Comparison of ENCODE assay signal across 25 cellular contexts in the genomic region with DNA sequence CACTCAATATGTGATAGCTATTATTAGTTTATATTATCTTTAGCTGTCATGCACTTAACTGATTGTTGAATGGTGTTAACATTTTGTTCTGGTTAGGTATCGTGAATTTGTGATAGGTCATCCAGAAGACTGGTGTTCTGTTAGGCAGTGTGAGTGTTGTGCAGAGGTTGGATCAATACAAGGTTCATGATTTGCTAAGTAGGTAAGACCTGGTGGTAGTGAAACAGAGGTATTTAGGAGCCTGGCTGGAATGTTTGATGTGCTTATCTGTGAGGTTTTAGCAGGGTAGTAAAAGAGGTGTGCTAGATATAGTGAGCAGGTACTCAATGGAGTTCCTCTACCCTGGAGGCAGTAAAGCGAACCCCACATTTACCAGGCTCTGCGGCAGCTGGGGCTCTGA. TPM values are rescaled to one million over a fixed set of nuclear protein-coding genes. Genes with fewer than 3 reads are reported as not detected.
DNase-seq lines count a peak whose midpoint lies in the region; ATAC-seq and TF ChIP-seq lines count a peak whose summit lies in the region.
"Had no signal": no experiment of that assay in that cellular context is flagged by ENCODE, and none has a peak within 500 bp of the region (broad histone marks: within the 10 kb centered on the region; RNA-seq: fewer than 3 reads in every experiment).

No MANE protein-coding gene starts in this region.

- H3K9me3 ChIP-seq in body of pancreas = no peaks in the 10 kb centered on the region
- no peaks in the 10 kb centered on the region for H3K9me3 ChIP-seq in OCI-LY7 (ENCODE audit: low read length)
- H3K9me3 ChIP-seq: BE2C, BLaER1 had no signal

- H3K4me1 ChIP-seq in body of pancreas (peaks cover 7% of the 10 kb centered on the region), OCI-LY7 (ENCODE audit: insufficient read depth, low read length, poor library complexity, severe bottlenecking) (peaks cover 17% of the 10 kb centered on the region)
- H3K4me1 ChIP-seq: BE2C, BLaER1 had no signal

- peak; percentile 51 for DNase-seq in NCI-H82 treated with DMSO at 0.1 percent for 48 hours (lab: John Stamatoyannopoulos, UW; ENCODE audit: unreplicated experiment)
- no peak for DNase-seq in body of pancreas
- DNase-seq in OCI-LY7 (ENCODE audit: low spot score) = no peak
- no peak for DNase-seq in activated T-cell treated with anti-CD3 and anti-CD28 coated beads, Interleukin-2, amount 50 U/mL, for 1 hour
- DNase-seq: 8988T; ACHN; BE2C; C1 segment of cervical spinal cord; CD4-positive, alpha-beta memory T cell; CD4-positive, CD25-positive, alpha-beta regulatory T cell; CD8-positive, alpha-beta memory T cell; COR-L47; DMS 273 treated with DMSO at 0.1 percent for 48 hours; DMS153; DMS53; DMS79; DND-41; EL; GDM1 had no signal

- CTCF ChIA-PET in OCI-LY7 (lab: Charles Lee; ENCODE audit: unreplicated experiment) = no interaction called here

- TF ChIP-seq CTCF in body of pancreas (IDR thresholded peaks at IDR 0.05) (no peak), OCI-LY7 (conservative IDR thresholded peaks at IDR 0.05; ENCODE audit: low read length) (no peak)

- H3K4me2 ChIP-seq in OCI-LY7 (ENCODE audit: low read length) = no peak overlapping the region
- H3K4me2 ChIP-seq: BLaER1 had no signal

- BruUV-seq in OCI-LY7 (replicated peaks; lab: Mats Ljungman, UMichigan) = no TSS peak

- no peaks in the 10 kb centered on the region for H3K36me3 ChIP-seq in body of pancreas (replicated peaks in 1 of 2; ENCODE audit: insufficient read depth in 1 of 2, low read depth in 2 of 2)
- no peaks in the 10 kb centered on the region for H3K36me3 ChIP-seq in OCI-LY7 (ENCODE audit: insufficient read depth, low read length)
- H3K36me3 ChIP-seq: BE2C, BLaER1 had no signal

- no peaks in the 10 kb centered on the region for H3K27me3 ChIP-seq in body of pancreas
- H3K27me3 ChIP-seq: BE2C, BLaER1 had no signal

- intact Hi-C loops in body of pancreas (cut with DNase I) (no loop called here), OCI-LY7 (cut with micrococcal nuclease; ENCODE audit: unreplicated experiment) (no loop called here)

- no peak for TF ChIP-seq POLR2A in body of pancreas (IDR thresholded peaks at IDR 0.05)

- WGBS in body of pancreas, 2 donors = 43 to 54% methylated on average over 3 of the region's 3 CpGs

- no peaks in the 10 kb centered on the region for H4K20me1 ChIP-seq in OCI-LY7 (ENCODE audit: insufficient read depth, low read length)
- H4K20me1 ChIP-seq: BLaER1 had no signal

- no peaks in the 10 kb centered on the region for H3K9me2 ChIP-seq in OCI-LY7 (ENCODE audit: insufficient read depth, low read length)

- peak overlapping the region in 2 of 4 donors; percentile 49 to 58 for H3K27ac ChIP-seq in body of pancreas
- no peak overlapping the region for H3K27ac ChIP-seq in OCI-LY7 (ENCODE audit: low read depth, low read length, poor library complexity, severe bottlenecking)
- H3K27ac ChIP-seq: BLaER1 had no signal

- ATAC-seq in body of pancreas (peak; percentile 72), HG03342 (IDR thresholded peaks at IDR 0.05; ENCODE audit: unreplicated experiment) (no peak)
- ATAC-seq: GM12878 had no signal

- no peaks in the 10 kb centered on the region for H3K79me2 ChIP-seq in OCI-LY7 (ENCODE audit: insufficient read depth, low read depth, low read length)

- H3K4me3 ChIP-seq in body of pancreas (no peak overlapping the region), OCI-LY7 (ENCODE audit: low read depth, low read length, poor library complexity, severe bottlenecking) (no peak overlapping the region)
- H3K4me3 ChIP-seq: BLaER1, GM12878 had no signal

- no peak overlapping the region for H2AFZ ChIP-seq in OCI-LY7 (ENCODE audit: low read length)

- POLR2A ChIA-PET in OCI-LY7 (lab: Charles Lee) = no interaction called here

RNA-seq across cellular contexts. Expression of a gene that starts 20.3 kb away (rescaled TPM):
- not detected for total RNA-seq in body of pancreas
- not detected in 2 replicates for total RNA-seq in OCI-LY7 (2014; rRNA removed; shearing (Covaris generic))
- not detected in 2 replicates for total RNA-seq in OCI-LY7 (2022)
- total RNA-seq: A673; CD4-positive, alpha-beta memory T cell; CD4-positive, CD25-positive, alpha-beta regulatory T cell; CD8-positive, alpha-beta memory T cell; Daoy; G401 had no signal
